1 cellular context compared by ENCODE assay signal in the genomic region with DNA sequence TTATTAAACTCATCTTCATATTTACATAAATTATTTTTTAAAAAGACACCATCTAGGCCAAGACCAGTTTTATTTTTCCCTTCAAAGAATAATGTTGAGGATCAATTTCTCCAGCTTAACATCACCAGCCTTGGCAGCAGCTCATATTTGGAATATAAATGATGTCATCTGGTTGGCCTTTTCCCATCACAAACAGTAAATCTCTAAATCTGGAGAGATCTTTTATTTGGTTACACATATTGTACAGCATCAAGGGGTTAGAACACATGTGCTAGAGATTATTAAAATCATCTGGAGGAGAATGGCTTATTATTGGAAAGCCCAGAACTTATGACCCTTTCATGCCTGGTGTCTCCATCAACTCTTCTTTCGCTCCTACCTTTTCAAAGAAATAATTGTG.
TF ChIP-seq lines count a peak whose summit lies in the region.

No MANE protein-coding gene starts in this region.

TF ChIP-seq in SK-N-SH, 30 proteins besides CTCF, POLR2A, EP300 and RAD21 (continued from another document):
- TF ChIP-seq FOSL2 (IDR thresholded peaks at IDR 0.05; ENCODE audit: borderline replicate concordance, low read depth) (no peak), REST (IDR thresholded peaks at IDR 0.05; ENCODE audit: low read depth, low read length) (no peak), GABPA (IDR thresholded peaks at IDR 0.05; ENCODE audit: low read depth) (no peak), TAF1 (IDR thresholded peaks at IDR 0.05; ENCODE audit: borderline replicate concordance, low read depth, low read length) (no peak)
- TF ChIP-seq, protein P1, sequence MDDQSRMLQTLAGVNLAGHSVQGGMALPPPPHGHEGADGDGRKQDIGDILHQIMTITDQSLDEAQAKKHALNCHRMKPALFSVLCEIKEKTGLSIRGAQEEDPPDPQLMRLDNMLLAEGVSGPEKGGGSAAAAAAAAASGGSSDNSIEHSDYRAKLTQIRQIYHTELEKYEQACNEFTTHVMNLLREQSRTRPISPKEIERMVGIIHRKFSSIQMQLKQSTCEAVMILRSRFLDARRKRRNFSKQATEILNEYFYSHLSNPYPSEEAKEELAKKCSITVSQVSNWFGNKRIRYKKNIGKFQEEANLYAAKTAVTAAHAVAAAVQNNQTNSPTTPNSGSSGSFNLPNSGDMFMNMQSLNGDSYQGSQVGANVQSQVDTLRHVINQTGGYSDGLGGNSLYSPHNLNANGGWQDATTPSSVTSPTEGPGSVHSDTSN (IDR thresholded peaks at IDR 0.05): peak; percentile 50
TF ChIP-seq in SK-N-SH: peak in this region for 9.
